In genomic region chr11:486189-486588, GRCh38 we compare ENCODE assay signal across 17 cellular contexts. TPM values are rescaled to one million over a fixed set of nuclear protein-coding genes. Genes with fewer than 3 reads are reported as not detected.
DNase-seq lines count a peak whose midpoint lies in the region; ATAC-seq and TF ChIP-seq lines count a peak whose summit lies in the region.
"Had no signal": no experiment of that assay in that cellular context is flagged by ENCODE, and none has a peak within 500 bp of the region (broad histone marks: within the 10 kb centered on the region; RNA-seq: fewer than 3 reads in every experiment).

No MANE protein-coding gene starts in this region.

- no peaks in the 10 kb centered on the region for H3K27me3 ChIP-seq in right atrium auricular region

- no peaks in the 10 kb centered on the region for H3K4me1 ChIP-seq in right atrium auricular region
- H3K4me1 ChIP-seq in HEK293 (ENCODE audit: control insufficient read depth, insufficient read depth, low read length): no peaks in the 10 kb centered on the region

- peaks cover 31% of the 10 kb centered on the region for H3K36me3 Mint-ChIP-seq in stimulated activated memory B cell treated with anti-CD40 and anti-IgM and Interleukin-4, amounts not matched to agents 10 μg/mL and 1 μg/mL and 100 μg/mL, for 72 hours
- no peaks in the 10 kb centered on the region for H3K36me3 Mint-ChIP-seq in activated naive CD4-positive, alpha-beta T cell treated with anti-CD3 and anti-CD28 coated beads, Interleukin-2, amount 10 ng/mL, durations not matched to agents 7 days and 5 days

- no peaks in the 10 kb centered on the region for H3K4me1 Mint-ChIP-seq in stimulated activated memory B cell treated with anti-CD40 and anti-IgM and Interleukin-4, amounts not matched to agents 10 μg/mL and 1 μg/mL and 100 μg/mL, for 72 hours
- H3K4me1 Mint-ChIP-seq in activated naive CD4-positive, alpha-beta T cell treated with anti-CD3 and anti-CD28 coated beads, Interleukin-2, amount 10 ng/mL, durations not matched to agents 7 days and 5 days: no peaks in the 10 kb centered on the region
- H3K4me1 Mint-ChIP-seq: CD4-positive, alpha-beta memory T cell had no signal

- POLR2A ChIA-PET in HEK293 (lab: Yijun Ruan, JAX): no interaction called here

- peak; percentile 10 for DNase-seq in left ventricle myocardium superior
- DNase-seq in right atrium auricular region (ENCODE audit: low spot score): no peak
- peak; percentile 14 for DNase-seq in iPS-NIHi11 (ENCODE audit: low spot score)
- no peak for DNase-seq in activated naive CD4-positive, alpha-beta T cell treated with anti-CD3 and anti-CD28 coated beads, Interleukin-2, amount 10 ng/mL, durations not matched to agents 7 days and 5 days
- no peak for DNase-seq in pons (ENCODE audit: low spot score)
- DNase-seq: C1 segment of cervical spinal cord; Calu3; CD4-positive, alpha-beta memory T cell; COR-L47; DND-41; GM23248; H7; HCEC 1CT had no signal

- H3K4me3 ChIP-seq in right atrium auricular region (no peak overlapping the region), HEK293 (ENCODE audit: low read depth, low read length) (no peak overlapping the region)
- H3K4me3 ChIP-seq: GM23248 had no signal

- no peaks in the 10 kb centered on the region for H3K9me3 ChIP-seq in right atrium auricular region
- H3K9me3 ChIP-seq in HEK293 (ENCODE audit: control insufficient read depth, insufficient read depth, low read depth, low read length): no peaks in the 10 kb centered on the region

- ATAC-seq in left ventricle myocardium superior: no peak
- ATAC-seq in stimulated activated memory B cell treated with anti-CD40 and anti-IgM and Interleukin-4, amounts not matched to agents 10 μg/mL and 1 μg/mL and 100 μg/mL, for 72 hours: peak; percentile 47

- CTCF ChIA-PET in HEK293 (lab: Yijun Ruan, JAX): no interaction called here
- CTCF ChIA-PET in activated naive CD4-positive, alpha-beta T cell treated with anti-CD3 and anti-CD28 coated beads, Interleukin-2, amount 10 ng/mL, durations not matched to agents 7 days and 5 days (lab: Charles Lee): no interaction called here

- H3K27ac ChIP-seq in right atrium auricular region (no peak overlapping the region), HEK293 (ENCODE audit: extremely low read depth, low read depth, low read length) (no peak overlapping the region)
- H3K27ac ChIP-seq: GM23248 had no signal

- H3K27me3 Mint-ChIP-seq in stimulated activated memory B cell treated with anti-CD40 and anti-IgM and Interleukin-4, amounts not matched to agents 10 μg/mL and 1 μg/mL and 100 μg/mL, for 72 hours: no peaks in the 10 kb centered on the region
- H3K27me3 Mint-ChIP-seq in activated naive CD4-positive, alpha-beta T cell treated with anti-CD3 and anti-CD28 coated beads, Interleukin-2, amount 10 ng/mL, durations not matched to agents 7 days and 5 days: no peaks in the 10 kb centered on the region
- H3K27me3 Mint-ChIP-seq: CD4-positive, alpha-beta memory T cell had no signal

- intact Hi-C loops in left ventricle myocardium superior (cut with micrococcal nuclease): no loop called here

- no peak overlapping the region for H3K27ac Mint-ChIP-seq in stimulated activated memory B cell treated with anti-CD40 and anti-IgM and Interleukin-4, amounts not matched to agents 10 μg/mL and 1 μg/mL and 100 μg/mL, for 72 hours
- H3K27ac Mint-ChIP-seq in activated naive CD4-positive, alpha-beta T cell treated with anti-CD3 and anti-CD28 coated beads, Interleukin-2, amount 10 ng/mL, durations not matched to agents 7 days and 5 days: no peak overlapping the region
- H3K27ac Mint-ChIP-seq: CD4-positive, alpha-beta memory T cell had no signal

- TF ChIP-seq CTCF in right atrium auricular region (IDR thresholded peaks at IDR 0.05) (no peak), HEK293 (tag by site-specific recombination; IDR thresholded peaks at IDR 0.05) (no peak)

- H3K36me3 ChIP-seq in right atrium auricular region: peaks cover 19% of the 10 kb centered on the region
- H3K36me3 ChIP-seq in HEK293 (ENCODE audit: control insufficient read depth in 2 of 2, insufficient read depth in 1 of 2, low read length in 2 of 2): peaks cover 0 to 39% of the 10 kb centered on the region in 2 experiments; a peak in 1 of 3 replicates

- no peaks in the 10 kb centered on the region for H3K9me3 Mint-ChIP-seq in stimulated activated memory B cell treated with anti-CD40 and anti-IgM and Interleukin-4, amounts not matched to agents 10 μg/mL and 1 μg/mL and 100 μg/mL, for 72 hours
- H3K9me3 Mint-ChIP-seq in activated naive CD4-positive, alpha-beta T cell treated with anti-CD3 and anti-CD28 coated beads, Interleukin-2, amount 10 ng/mL, durations not matched to agents 7 days and 5 days: no peaks in the 10 kb centered on the region
- H3K9me3 Mint-ChIP-seq: CD4-positive, alpha-beta memory T cell had no signal

- H3K4me3 Mint-ChIP-seq in stimulated activated memory B cell treated with anti-CD40 and anti-IgM and Interleukin-4, amounts not matched to agents 10 μg/mL and 1 μg/mL and 100 μg/mL, for 72 hours: no peak overlapping the region
- H3K4me3 Mint-ChIP-seq in activated naive CD4-positive, alpha-beta T cell treated with anti-CD3 and anti-CD28 coated beads, Interleukin-2, amount 10 ng/mL, durations not matched to agents 7 days and 5 days: no peak overlapping the region
- H3K4me3 Mint-ChIP-seq: CD4-positive, alpha-beta memory T cell had no signal

TF ChIP-seq in HEK293, 187 proteins besides CTCF, POLR2A, EP300 and RAD21:
- TF ChIP-seq MZF1 (tag by site-specific recombination; IDR thresholded peaks at IDR 0.05; ENCODE audit: borderline replicate concordance) (no peak), ZNF473 (tag by site-specific recombination; IDR thresholded peaks at IDR 0.05) (no peak), ZNF26 (tag by site-specific recombination; IDR thresholded peaks at IDR 0.05) (no peak), GFI1B (tag by site-specific recombination; IDR thresholded peaks at IDR 0.05) (no peak), ELK4 (IDR thresholded peaks at IDR 0.05; ENCODE audit: borderline replicate concordance, low read depth, low read length) (no peak), KLF1 (tag by site-specific recombination; IDR thresholded peaks at IDR 0.05) (0 out of 2 replicates have a peak, but pooled peaks have one; percentile 77), SCRT2 (tag by site-specific recombination; IDR thresholded peaks at IDR 0.05) (no peak)

RNA-seq across cellular contexts. Expression of gene RNH1, which starts 20.9 kb away (rescaled TPM):
- total RNA-seq in left ventricle myocardium superior: 171 TPM
- total RNA-seq in right atrium auricular region: 100 to 1,000 TPM; 185 to 248 TPM

RNA-seq across cellular contexts. Expression of gene PTDSS2, which starts 36.1 kb away (rescaled TPM):
- 31.8 TPM for total RNA-seq in left ventricle myocardium superior
- total RNA-seq in right atrium auricular region: 10 to 100 TPM; 26.8 to 32.5 TPM

RNA-seq across cellular contexts. Expression of gene ANO9, which starts 44.4 kb away (rescaled TPM):
- total RNA-seq in left ventricle myocardium superior: 1.3 TPM
- under 1 TPM; 0.11 to 0.75 TPM for total RNA-seq in right atrium auricular region
- total RNA-seq: A172, A673, GM23248 had no signal

RNA-seq across cellular contexts. Expression of gene HRAS, which starts 49.2 kb away (rescaled TPM):
- 67.1 TPM for total RNA-seq in left ventricle myocardium superior
- 10 to 100 TPM; 31.7 to 48.1 TPM for total RNA-seq in right atrium auricular region

RNA-seq across cellular contexts. Expression of gene LRRC56, which starts 51.1 kb away (rescaled TPM):
- total RNA-seq in left ventricle myocardium superior (0.22 TPM), right atrium auricular region (under 1 TPM; 0.12 to 0.15 TPM)
- total RNA-seq: A172 had no signal

Comparison
In these comparisons a context has a peak if more than half of its experiments do, and no peak if none do; other contexts are left out.
1. DNase-seq: peak in left ventricle myocardium superior (single experiment) and iPS-NIHi11 (single experiment); none in right atrium auricular region (single experiment), activated naive CD4-positive, alpha-beta T cell treated with anti-CD3 and anti-CD28 coated beads, Interleukin-2, amount 10 ng/mL, durations not matched to agents 7 days and 5 days (single experiment) and pons (single experiment).